In the genomic region with DNA sequence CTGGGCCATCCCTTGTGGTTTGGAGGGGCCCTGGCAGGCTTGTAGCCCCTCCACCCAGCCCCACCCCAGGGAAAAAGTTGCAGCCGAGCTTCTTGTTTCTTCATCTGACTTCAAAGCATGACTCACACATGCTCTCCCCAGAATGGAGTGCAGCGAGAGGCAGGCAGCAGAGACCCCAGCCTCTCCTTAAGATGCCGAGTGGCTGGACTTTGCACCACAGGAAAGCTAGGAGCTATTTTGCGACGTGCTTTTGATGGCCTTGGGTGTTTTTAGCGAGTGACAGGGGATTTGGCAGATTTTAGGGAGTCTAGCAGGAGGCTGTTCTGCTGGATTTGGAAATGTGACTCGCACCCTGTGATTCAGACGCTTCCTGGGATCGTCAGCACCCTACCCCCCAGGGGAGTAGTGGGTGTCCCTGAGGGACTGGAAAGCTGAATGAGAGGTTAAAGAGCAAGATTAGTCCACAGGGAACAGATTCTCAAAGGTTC, we compare ENCODE assay signal across 10 cellular contexts. TPM values are rescaled to one million over a fixed set of nuclear protein-coding genes. Genes with fewer than 3 reads are reported as not detected.
A peak's percentile ranks its signal among the peaks of the same experiment; 100 is the strongest.
DNase-seq lines count a peak whose midpoint lies in the region; ATAC-seq, FAIRE-seq and TF ChIP-seq lines count a peak whose summit lies in the region.
"Had no signal": no experiment of that assay in that cellular context is flagged by ENCODE, and none has a peak within 500 bp of the region (broad histone marks: within the 10 kb centered on the region; RNA-seq: fewer than 3 reads in every experiment).

No MANE protein-coding gene starts in this region.

- ATAC-seq in K562 (peak; percentile 36; the same call in 2 of the 3 replicates), gastrocnemius medialis (no peak), HG03097 (IDR thresholded peaks at IDR 0.05; ENCODE audit: low FRiP score, unreplicated experiment) (no peak), GM19395 (IDR thresholded peaks at IDR 0.05; ENCODE audit: unreplicated experiment) (no peak), HG03196 (IDR thresholded peaks at IDR 0.05; ENCODE audit: unreplicated experiment) (no peak)

- H3K9me1 ChIP-seq in K562 (ENCODE audit: control insufficient read depth, insufficient read depth, low read length), result peaks cover 25% of the 10 kb centered on the region

- peaks cover 88% of the 10 kb centered on the region for H3K79me2 ChIP-seq in K562 (ENCODE audit: control insufficient read depth, insufficient read depth, low read length)

- H3K4me1 ChIP-seq in CD8-positive, alpha-beta memory T cell (ENCODE audit: insufficient read depth, low read length), result peaks cover 74% of the 10 kb centered on the region
- peaks cover 41 to 49% of the 10 kb centered on the region in 2 experiments for H3K4me1 ChIP-seq in K562 (replicated peaks in 1 of 2; ENCODE audit: control insufficient read depth in 2 of 2, insufficient read depth in 2 of 2, low read length in 2 of 2)
- peaks cover 3 to 5% of the 10 kb centered on the region in 2 donors for H3K4me1 ChIP-seq in gastrocnemius medialis

- 35% methylated on average over 9 of the region's 9 CpGs for WGBS in K562 (ENCODE audit: insufficient coverage, low coverage, missing lambda C conversion rate)

- no peaks in the 10 kb centered on the region for H3K27me3 Mint-ChIP-seq in CD8-positive, alpha-beta memory T cell
- H3K27me3 Mint-ChIP-seq in nephron progenitor cell (ENCODE audit: low read depth, poor library complexity), result no peaks in the 10 kb centered on the region

- H3K9me3 Mint-ChIP-seq in CD8-positive, alpha-beta memory T cell, result no peaks in the 10 kb centered on the region
- no peaks in the 10 kb centered on the region for H3K9me3 Mint-ChIP-seq in nephron progenitor cell

- in situ Hi-C loops in K562 (cut with MboI) (no loop called here), gastrocnemius medialis (cut with MboI; ENCODE audit: low sequenced_read_pairs in 4 of 4) (no loop called here)

- no peak for TF ChIP-seq EP300 in K562 (IDR thresholded peaks at IDR 0.05; ENCODE audit: low read length)

- BruUV-seq in K562 (replicated peaks; lab: Mats Ljungman, UMichigan), result no TSS peak

- DNase-seq in CD8-positive, alpha-beta memory T cell, result no peak
- peak; percentile 86 for DNase-seq in NB4 (ENCODE audit: low read depth)
- DNase-seq in K562 (ENCODE audit: extremely low read depth in 1 of 4, low spot score in 3 of 4), result peak in 2 of 4 experiments; percentile 35 to 47
- DNase-seq in nephron progenitor cell, result no peak
- DNase-seq in gastrocnemius medialis, result no peak
- DNase-seq: activated CD4-positive, alpha-beta T cell treated with anti-CD3 and anti-CD28 coated beads for 48 hours; NCI-H82 had no signal

- H3K4me1 Mint-ChIP-seq in CD8-positive, alpha-beta memory T cell, result peaks cover 64 to 79% (median 66%) of the 10 kb centered on the region in 3 donors
- peaks cover 69% of the 10 kb centered on the region for H3K4me1 Mint-ChIP-seq in nephron progenitor cell

- no peak for TF ChIP-seq CTCF in NB4 (IDR thresholded peaks at IDR 0.05; ENCODE audit: low read depth, low read length)
- no peak for TF ChIP-seq CTCF in K562 (IDR thresholded peaks at IDR 0.05 in 2 of 3, conservative IDR thresholded peaks at IDR 0.05 in 1 of 3; ENCODE audit: insufficient read depth in 2 of 3, low read depth in 1 of 3, low read length in 3 of 3)
- no peak for TF ChIP-seq CTCF in nephron progenitor cell (IDR thresholded peaks at IDR 0.05)
- TF ChIP-seq CTCF in gastrocnemius medialis (IDR thresholded peaks at IDR 0.05 in 4 of 5, conservative IDR thresholded peaks at IDR 0.05 in 1 of 5), result no peak

- no peak for TF ChIP-seq RAD21 in K562 (CRISPR knock-in tag; conservative IDR thresholded peaks at IDR 0.05 in 1 of 2, IDR thresholded peaks at IDR 0.05 in 1 of 2)

- H3K4me2 ChIP-seq in K562 (ENCODE audit: insufficient read depth, low read length), result no peak overlapping the region; the same call in 1 of the 2 replicates

- no peak overlapping the region for H3K27ac ChIP-seq in CD8-positive, alpha-beta memory T cell (ENCODE audit: low read depth, low read length)
- H3K27ac ChIP-seq in K562 (ENCODE audit: extremely low read depth, low read depth, low read length) (peak overlapping the region; percentile 50; the same call in 1 of the 3 replicates), gastrocnemius medialis (no peak overlapping the region)

- H3K27ac Mint-ChIP-seq in CD8-positive, alpha-beta memory T cell, result peak overlapping the region; percentile 39 to 91 (median 78)
- peak overlapping the region; percentile 57 for H3K27ac Mint-ChIP-seq in nephron progenitor cell

- no peak overlapping the region for H2AFZ ChIP-seq in K562 (ENCODE audit: low read depth, low read length)

- H3K4me3 Mint-ChIP-seq in CD8-positive, alpha-beta memory T cell, result peak overlapping the region in 5 of 7 donors; percentile 52 to 82 (median 58)
- H3K4me3 Mint-ChIP-seq in nephron progenitor cell, result no peak overlapping the region

- H3K36me3 Mint-ChIP-seq in CD8-positive, alpha-beta memory T cell, result peaks cover 0 to 16% (median 0%) of the 10 kb centered on the region in 3 donors
- H3K36me3 Mint-ChIP-seq in nephron progenitor cell (ENCODE audit: low read depth), result no peaks in the 10 kb centered on the region

- TF ChIP-seq POLR2A in NB4 (IDR thresholded peaks at IDR 0.05; ENCODE audit: extremely low read depth, insufficient read length) (no peak), K562 (conservative IDR thresholded peaks at IDR 0.05) (no peak), gastrocnemius medialis (IDR thresholded peaks at IDR 0.05) (no peak)

- peaks cover 7% of the 10 kb centered on the region for H3K36me3 ChIP-seq in CD8-positive, alpha-beta memory T cell (ENCODE audit: insufficient read depth, low read length)
- H3K36me3 ChIP-seq in K562 (ENCODE audit: control insufficient read depth, insufficient read depth, low read length) (peaks cover 23% of the 10 kb centered on the region; the same call in 2 of the 3 replicates), gastrocnemius medialis (peaks cover 0 to 9% of the 10 kb centered on the region in 2 donors)

- FAIRE-seq in K562 (lab: Jason Lieb, UNC), result no peak

- intact Hi-C loops in K562 (cut with micrococcal nuclease), result no loop called here
- intact Hi-C loops in gastrocnemius medialis (cut with DNase I; ENCODE audit: low total_unique reads), result no loop called here

- peak overlapping the region; percentile 14 for H3K4me3 ChIP-seq in CD8-positive, alpha-beta memory T cell (ENCODE audit: low read length)
- peak overlapping the region; percentile 0 for H3K4me3 ChIP-seq in NB4 (ENCODE audit: low read depth, low read length)
- H3K4me3 ChIP-seq in K562, result no peak overlapping the region
- H3K4me3 ChIP-seq in gastrocnemius medialis, result no peak overlapping the region

- CTCF ChIA-PET in CD8-positive, alpha-beta memory T cell (lab: Charles Lee), result interaction anchor here (1.0 to 1.2 kb wide), 3 partner anchors 14 to 132 kb away, joined by 3 to 4 read pairs (median 3); a partner anchor contains a TSS
- CTCF ChIA-PET in K562 (lab: Yijun Ruan, JAX; ENCODE audit: low intra/inter-chr PET ratio), result no interaction called here

- H3K27me3 ChIP-seq in CD8-positive, alpha-beta memory T cell (ENCODE audit: insufficient read depth, low read length, poor library complexity, severe bottlenecking), result no peaks in the 10 kb centered on the region
- H3K27me3 ChIP-seq in K562 (ENCODE audit: control insufficient read depth in 2 of 2, insufficient read depth in 2 of 2, low read length in 2 of 2) (no peaks in the 10 kb centered on the region), gastrocnemius medialis (no peaks in the 10 kb centered on the region)

- POLR2A ChIA-PET in CD8-positive, alpha-beta memory T cell (lab: Charles Lee), result interaction anchor here (1.2 to 5.5 kb wide), 2 partner anchors 13 to 16 kb away, joined by 4 to 41 read pairs; a partner anchor contains a TSS
- POLR2A ChIA-PET in K562 (lab: Yijun Ruan, JAX), result interaction anchor here (0.6 to 9.5 kb wide), 3 partner anchors 13 to 39 kb away, joined by 3 to 89 read pairs (median 3); a partner anchor contains a TSS

- H3K9ac ChIP-seq in K562 (ENCODE audit: insufficient read depth in 1 of 2, low read depth in 2 of 2, low read length in 2 of 2), result peak overlapping the region in 1 of 2 experiments; percentile 68; a peak in 1 of 4 replicates

- H3K9me3 ChIP-seq in CD8-positive, alpha-beta memory T cell (ENCODE audit: low read length), result no peaks in the 10 kb centered on the region
- H3K9me3 ChIP-seq in K562 (replicated peaks; ENCODE audit: control insufficient read depth, insufficient read depth, low read depth, low read length), result no peaks in the 10 kb centered on the region
- H3K9me3 ChIP-seq in gastrocnemius medialis, result no peaks in the 10 kb centered on the region

- peaks cover 73% of the 10 kb centered on the region for H4K20me1 ChIP-seq in K562 (replicated peaks; ENCODE audit: control insufficient read depth, insufficient read depth, low read length)

RNA-seq across cellular contexts. Expression of a gene that starts 14.2 kb away (rescaled TPM):
- total RNA-seq in CD8-positive, alpha-beta memory T cell, result 10 to 100 TPM; 23.6 to 24.9 TPM
- polyA plus RNA-seq in CD8-positive, alpha-beta memory T cell, result 4.1 TPM
- 30.6 and 63.4 TPM in 2 replicates for total RNA-seq in K562 (2011; cell fraction: chromatin; rRNA removed; ENCODE audit: low replicate concordance)
- 33.2 and 38.7 TPM in 2 replicates for total RNA-seq in K562 (2011; cell fraction: nucleolus; rRNA removed)
- total RNA-seq in K562 (2011; cell fraction: nucleoplasm; rRNA removed), result 31.7 and 43.1 TPM in 2 replicates
- total RNA-seq in K562 (2014; rRNA removed), result 15.2 and 20.8 TPM in 2 replicates
- total RNA-seq in K562 (2014; rRNA removed; fragmentation: Illumina TruSeq; extraction: Trizol), result 9.7 and 10.3 TPM in 2 replicates
- total RNA-seq in K562 (2015; rRNA removed; fragmentation: Illumina TruSeq; extraction: Trizol), result 11.5 and 12.3 TPM in 2 replicates
- total RNA-seq in K562 (2021), result 33.6 and 38.5 TPM in 2 replicates
- polyA plus RNA-seq in K562 (2011; rRNA removed), result 9.7 and 10.6 TPM in 2 replicates
- polyA plus RNA-seq in K562 (2011; cell fraction: cytosol; rRNA removed), result 9.1 and 16.4 TPM in 2 replicates
- polyA plus RNA-seq in K562 (2011; cell fraction: nucleus; rRNA removed), result 27.1 and 43.2 TPM in 2 replicates
- 24.0 and 25.8 TPM in 2 replicates for polyA plus RNA-seq in K562 (2012)
- 18.4 and 26.4 TPM in 2 replicates for polyA plus RNA-seq in K562 (2014; fragmentation: Illumina TruSeq; extraction: Trizol)
- polyA plus RNA-seq in K562 (2014; fragmentation: Nextera tagmentation; extraction: Ambion mirVana), result under 1 TPM; 0.55 to 0.80 TPM
- polyA plus RNA-seq in K562 (2014; rRNA removed), result 19.0 and 19.4 TPM in 2 replicates
- 7.1 and 10.0 TPM in 2 replicates for polyA minus RNA-seq in K562 (2011; rRNA and poly(A)+ RNA removed)
- 12.7 TPM in 2 replicates for polyA minus RNA-seq in K562 (2011; cell fraction: cytosol; rRNA and poly(A)+ RNA removed)
- 10.5 and 12.2 TPM in 2 replicates for polyA minus RNA-seq in K562 (2011; cell fraction: nucleus; rRNA and poly(A)+ RNA removed)
- total RNA-seq in gastrocnemius medialis, result 10 to 100 TPM in 3 of 4 donors, 1 to 10 TPM in 1; 8.8 to 27.4 (median 13.5) TPM

RNA-seq across cellular contexts. Expression of a gene that starts 15.8 kb away (rescaled TPM):
- 10 to 100 TPM; 13.1 to 13.3 TPM for total RNA-seq in CD8-positive, alpha-beta memory T cell
- 1.7 TPM for polyA plus RNA-seq in CD8-positive, alpha-beta memory T cell
- 4.2 and 14.3 TPM in 2 replicates for total RNA-seq in K562 (2011; cell fraction: chromatin; rRNA removed; ENCODE audit: low replicate concordance)
- total RNA-seq in K562 (2011; cell fraction: nucleolus; rRNA removed), result 18.7 and 22.0 TPM in 2 replicates
- total RNA-seq in K562 (2011; cell fraction: nucleoplasm; rRNA removed), result 17.9 and 21.1 TPM in 2 replicates
- total RNA-seq in K562 (2014; rRNA removed), result 4.0 and 5.6 TPM in 2 replicates
- total RNA-seq in K562 (2014; rRNA removed; fragmentation: Illumina TruSeq; extraction: Trizol), result 2.3 and 2.5 TPM in 2 replicates
- 4.6 TPM in 2 replicates for total RNA-seq in K562 (2015; rRNA removed; fragmentation: Illumina TruSeq; extraction: Trizol)
- 11.2 and 12.1 TPM in 2 replicates for total RNA-seq in K562 (2021)
- polyA plus RNA-seq in K562 (2011; rRNA removed), result 4.5 and 6.4 TPM in 2 replicates
- 6.6 and 8.1 TPM in 2 replicates for polyA plus RNA-seq in K562 (2011; cell fraction: cytosol; rRNA removed)
- 4.8 and 5.2 TPM in 2 replicates for polyA plus RNA-seq in K562 (2011; cell fraction: nucleus; rRNA removed)
- polyA plus RNA-seq in K562 (2012), result 12.0 and 17.1 TPM in 2 replicates
- 6.3 and 7.5 TPM in 2 replicates for polyA plus RNA-seq in K562 (2014; fragmentation: Illumina TruSeq; extraction: Trizol)
- polyA plus RNA-seq in K562 (2014; fragmentation: Nextera tagmentation; extraction: Ambion mirVana), result 1 to 10 TPM; 1.6 to 2.3 TPM
- 3.9 and 4.8 TPM in 2 replicates for polyA plus RNA-seq in K562 (2014; rRNA removed)
- 3.1 TPM in 2 replicates for polyA minus RNA-seq in K562 (2011; rRNA and poly(A)+ RNA removed)
- 6.2 and 11.7 TPM in 2 replicates for polyA minus RNA-seq in K562 (2011; cell fraction: cytosol; rRNA and poly(A)+ RNA removed)
- polyA minus RNA-seq in K562 (2011; cell fraction: nucleus; rRNA and poly(A)+ RNA removed), result 2.7 and 3.8 TPM in 2 replicates
- total RNA-seq in gastrocnemius medialis, result 1 to 10 TPM; 3.0 to 5.2 (median 3.9) TPM

RNA-seq across cellular contexts. Expression of a gene that starts 49.4 kb away (rescaled TPM):
- total RNA-seq in CD8-positive, alpha-beta memory T cell, result 10 to 100 TPM; 68.5 to 80.1 TPM
- 56.0 TPM for polyA plus RNA-seq in CD8-positive, alpha-beta memory T cell
- 26.5 and 47.8 TPM in 2 replicates for total RNA-seq in K562 (2011; cell fraction: chromatin; rRNA removed; ENCODE audit: low replicate concordance)
- 16.8 and 18.7 TPM in 2 replicates for total RNA-seq in K562 (2011; cell fraction: nucleolus; rRNA removed)
- 20.5 and 23.3 TPM in 2 replicates for total RNA-seq in K562 (2011; cell fraction: nucleoplasm; rRNA removed)
- 2.5 and 3.0 TPM in 2 replicates for total RNA-seq in K562 (2014; rRNA removed)
- total RNA-seq in K562 (2014; rRNA removed; fragmentation: Illumina TruSeq; extraction: Trizol), result 2.2 and 2.4 TPM in 2 replicates
- 1.5 and 2.0 TPM in 2 replicates for total RNA-seq in K562 (2015; rRNA removed; fragmentation: Illumina TruSeq; extraction: Trizol)
- total RNA-seq in K562 (2021), result 3.6 and 5.6 TPM in 2 replicates
- polyA plus RNA-seq in K562 (2011; rRNA removed), result 4.5 and 6.9 TPM in 2 replicates
- polyA plus RNA-seq in K562 (2011; cell fraction: cytosol; rRNA removed), result 2.1 and 4.2 TPM in 2 replicates
- 10.5 and 14.0 TPM in 2 replicates for polyA plus RNA-seq in K562 (2011; cell fraction: nucleus; rRNA removed)
- polyA plus RNA-seq in K562 (2012), result 1.4 and 3.7 TPM in 2 replicates
- polyA plus RNA-seq in K562 (2014; fragmentation: Illumina TruSeq; extraction: Trizol), result 1.1 and 1.4 TPM in 2 replicates
- polyA plus RNA-seq in K562 (2014; fragmentation: Nextera tagmentation; extraction: Ambion mirVana), result under 1 TPM; 0.15 to 0.45 TPM
- polyA plus RNA-seq in K562 (2014; rRNA removed), result 2.9 and 3.5 TPM in 2 replicates
- 5.8 and 10.9 TPM in 2 replicates for polyA minus RNA-seq in K562 (2011; rRNA and poly(A)+ RNA removed)
- 3.1 and 4.5 TPM in 2 replicates for polyA minus RNA-seq in K562 (2011; cell fraction: cytosol; rRNA and poly(A)+ RNA removed)
- 4.6 and 6.7 TPM in 2 replicates for polyA minus RNA-seq in K562 (2011; cell fraction: nucleus; rRNA and poly(A)+ RNA removed)
- total RNA-seq in gastrocnemius medialis, result 10 to 100 TPM; 27.4 to 34.1 (median 29.1) TPM

Comparison
In these comparisons a context has a peak if more than half of its experiments do, and no peak if none do; other contexts are left out.
1. H3K4me3 ChIP-seq: peak in CD8-positive, alpha-beta memory T cell (single experiment) and NB4 (single experiment); none in K562 (single experiment) and gastrocnemius medialis (0 of 4).